10 cellular contexts compared by ENCODE assay signal in genomic region chr7:10657837-10658236, GRCh38.
"Had no signal": no experiment of that assay in that cellular context is flagged by ENCODE, and none has a peak within 500 bp of the region (broad histone marks: within the 10 kb centered on the region; RNA-seq: fewer than 3 reads in every experiment).

No MANE protein-coding gene starts in this region.

- H3K9me3 Mint-ChIP-seq: IgD-negative memory B cell had no signal

- H3K36me3 Mint-ChIP-seq: IgD-negative memory B cell had no signal

- H3K4me2 ChIP-seq: KMS-11 had no signal

- ATAC-seq: HepG2 had no signal

- H3K4me1 Mint-ChIP-seq: IgD-negative memory B cell had no signal

- H3K27ac ChIP-seq: HL-60, KMS-11 had no signal

- H3K27ac Mint-ChIP-seq: IgD-negative memory B cell had no signal

- FAIRE-seq: HepG2, HTR-8/SVneo had no signal

- H3K4me3 Mint-ChIP-seq: IgD-negative memory B cell had no signal

- DNase-seq: IMR-90, Karpas-422, Kasumi-1, KBM-7, KG1 had no signal

- H3K9ac ChIP-seq: KMS-11 had no signal
